ENCODE assay signal across 8 cellular contexts in the genomic region with DNA sequence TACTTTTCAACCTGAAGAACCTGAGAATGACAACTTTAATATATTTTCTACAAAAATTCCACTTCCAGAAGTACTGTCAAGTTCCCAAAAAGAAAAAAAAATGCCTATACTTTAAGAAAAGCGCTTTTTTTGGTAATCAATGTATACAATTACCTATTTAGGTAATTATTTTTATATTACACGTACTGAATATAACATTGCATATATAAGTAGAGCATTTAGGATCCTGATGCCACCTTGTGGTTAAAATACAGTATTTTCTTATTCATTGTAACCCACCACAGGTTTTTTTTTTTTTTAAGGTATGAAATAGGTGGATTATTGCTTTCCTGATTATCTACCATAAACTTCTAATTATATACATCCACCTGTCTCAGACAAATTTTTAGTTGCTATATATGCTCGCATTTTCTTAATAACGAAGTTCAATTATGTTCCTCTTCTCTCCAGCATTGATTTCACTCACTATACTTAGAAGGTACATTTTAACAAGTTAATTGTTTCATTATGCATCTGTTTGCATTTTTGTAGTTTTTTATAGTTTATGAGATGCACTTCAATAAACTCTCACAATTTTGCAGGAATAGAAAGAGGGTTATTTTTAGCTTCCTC. TPM values are rescaled to one million over a fixed set of nuclear protein-coding genes. Genes with fewer than 3 reads are reported as not detected.
A peak's percentile ranks its signal among the peaks of the same experiment; 100 is the strongest.
DNase-seq lines count a peak whose midpoint lies in the region; ATAC-seq, FAIRE-seq and TF ChIP-seq lines count a peak whose summit lies in the region.

No MANE protein-coding gene starts in this region.

- ATAC-seq in right cardiac atrium (no peak), GM12878 (peak; percentile 54)

- H3K9ac ChIP-seq in GM12878 (ENCODE audit: control insufficient read depth, insufficient read depth, low read length) = no peak overlapping the region

- no TSS peak for BruUV-seq in GM12878 (replicated peaks; lab: Mats Ljungman, UMichigan)

- FAIRE-seq in GM12878 (lab: Jason Lieb, UNC) = no peak

- in situ Hi-C loops in GM12878 (cut with MboI) = loop anchor here (5.0 kb wide), 3 partner anchors 389 to 819 kb away; partner anchors contain the start of gene PLRG1

- intact Hi-C loops in right cardiac atrium (cut with DNase I) (no loop called here), GM12878 (cut with micrococcal nuclease; ENCODE audit: unreplicated experiment) (loop anchor here (1.0 to 10.0 kb wide), 5 partner anchors 344 to 747 kb away; partner anchors contain the start of gene CTSO)

- no peak overlapping the region for H3K27ac Mint-ChIP-seq in nephron

- RAD21 ChIA-PET in GM12878 (lab: Charles Lee; ENCODE audit: unreplicated experiment) = no interaction called here

- H3K9me3 ChIP-seq in right atrium auricular region (no peaks in the 10 kb centered on the region), right cardiac atrium (ENCODE audit: control insufficient read depth, low read length) (no peaks in the 10 kb centered on the region), GM12878 (replicated peaks; ENCODE audit: control insufficient read depth, insufficient read depth, low read length) (no peaks in the 10 kb centered on the region)

- TF ChIP-seq CTCF in right atrium auricular region (IDR thresholded peaks at IDR 0.05) (peak; percentile 25 to 58), GM12878 (IDR thresholded peaks at IDR 0.05 in 2 of 3, conservative IDR thresholded peaks at IDR 0.05 in 1 of 3; ENCODE audit: control insufficient read depth in 2 of 3, extremely low read depth in 1 of 3, insufficient read depth in 1 of 3, low read depth in 3 of 3, low read length in 3 of 3) (peak in 2 of 3 experiments; percentile 19 to 39; a peak in 2 of 6 replicates), nephron (IDR thresholded peaks at IDR 0.05; ENCODE audit: unreplicated experiment in 3 of 3) (peak; percentile 57 to 73 (median 60))

- peaks cover 0 to 6% of the 10 kb centered on the region in 2 donors for H3K4me1 ChIP-seq in right atrium auricular region
- H3K4me1 ChIP-seq in right cardiac atrium (ENCODE audit: control insufficient read depth, insufficient read depth, low read length) = no peaks in the 10 kb centered on the region
- peaks cover 3% of the 10 kb centered on the region; the same call in 1 of the 2 replicates for H3K4me1 ChIP-seq in GM12878 (ENCODE audit: control insufficient read depth, insufficient read depth, low read length)

- peaks cover 7% of the 10 kb centered on the region for H3K36me3 ChIP-seq in right atrium auricular region
- no peaks in the 10 kb centered on the region for H3K36me3 ChIP-seq in GM12878 (ENCODE audit: control insufficient read depth in 2 of 2, insufficient read depth in 2 of 2, low read length in 1 of 2)

- no peak for TF ChIP-seq EP300 in GM12878 (IDR thresholded peaks at IDR 0.05; ENCODE audit: borderline replicate concordance in 1 of 2, control insufficient read depth in 1 of 2, low read depth in 2 of 2, low read length in 2 of 2)

- SMC1A ChIA-PET in GM12878 (lab: Charles Lee; ENCODE audit: uncharacterized antibody, unreplicated experiment) = interaction anchor here (2.6 kb wide), 1 partner anchor 390 kb away, joined by 10 read pairs; no protein-coding TSS in a partner anchor

- H3K4me3 ChIP-seq in right atrium auricular region (no peak overlapping the region), right cardiac atrium (ENCODE audit: low read length) (no peak overlapping the region), GM12878 (no peak overlapping the region)

- peak; percentile 36; the same call in 1 of the 2 replicates for TF ChIP-seq RAD21 in GM12878 (IDR thresholded peaks at IDR 0.05; ENCODE audit: insufficient read depth, low read depth, low read length)

- H3K36me3 Mint-ChIP-seq in nephron (ENCODE audit: low read depth) = peaks cover 31% of the 10 kb centered on the region

- no peak for DNase-seq in right atrium auricular region (ENCODE audit: low spot score)
- DNase-seq in right cardiac atrium = no peak
- peak; percentile 19 for DNase-seq in M059J (ENCODE audit: low read depth)
- DNase-seq in GM12878 (ENCODE audit: low read depth, low spot score) = no peak
- no peak for DNase-seq in activated T-cell treated with anti-CD3 and anti-CD28 coated beads, Interleukin-2, amount 50 U/mL, for 1 hour
- no peak for DNase-seq in stimulated activated CD4-positive, alpha-beta T cell treated with anti-CD3 and anti-CD28 coated beads, Interleukin-2, amount 100 ng/mL, for 48 hours
- no peak for DNase-seq in foreskin melanocyte

- CTCF ChIA-PET in GM12878 (lab: Yijun Ruan, JAX) = interaction anchor here (1.2 to 1.5 kb wide), 4 partner anchors 13 to 820 kb away, joined by 3 to 4 read pairs (median 3); no protein-coding TSS in a partner anchor

- no peaks in the 10 kb centered on the region for H4K20me1 ChIP-seq in GM12878 (ENCODE audit: control insufficient read depth, insufficient read depth)

- no peak overlapping the region for H2AFZ ChIP-seq in GM12878 (ENCODE audit: control insufficient read depth, low read depth, low read length)

- no peak overlapping the region for H3K4me2 ChIP-seq in GM12878 (ENCODE audit: control insufficient read depth, insufficient read depth)

- no peak for TF ChIP-seq POLR2A in GM12878 (IDR thresholded peaks at IDR 0.05; ENCODE audit: low read depth, low read length)

- WGBS in right cardiac atrium = 34% methylated on average over 4 of the region's 4 CpGs
- 48% methylated on average over 4 of the region's 4 CpGs for WGBS in GM12878 (ENCODE audit: insufficient coverage, insufficient replicate concordance, low lambda C conversion rate, missing lambda C conversion rate)

- POLR2A ChIA-PET in GM12878 (lab: Charles Lee) = interaction anchor here (1.0 kb wide), 1 partner anchor 34 kb away, joined by 3 read pairs; no protein-coding TSS in a partner anchor

- H3K4me1 Mint-ChIP-seq in nephron = peaks cover 12% of the 10 kb centered on the region

- H3K27me3 Mint-ChIP-seq in nephron (ENCODE audit: low read depth) = no peaks in the 10 kb centered on the region

- H3K27ac ChIP-seq in right atrium auricular region (no peak overlapping the region), right cardiac atrium (ENCODE audit: low read length) (no peak overlapping the region), GM12878 (ENCODE audit: control insufficient read depth, insufficient read depth) (no peak overlapping the region)

- H3K9me3 Mint-ChIP-seq in nephron = no peaks in the 10 kb centered on the region

- no peaks in the 10 kb centered on the region for H3K79me2 ChIP-seq in GM12878 (ENCODE audit: control insufficient read depth, insufficient read depth, low read length)

- no peak overlapping the region for H3K4me3 Mint-ChIP-seq in nephron

- H3K27me3 ChIP-seq in right atrium auricular region (no peaks in the 10 kb centered on the region), right cardiac atrium (ENCODE audit: control insufficient read depth, insufficient read depth) (no peaks in the 10 kb centered on the region), GM12878 (replicated peaks in 1 of 2; ENCODE audit: control insufficient read depth in 2 of 2, insufficient read depth in 2 of 2, low read length in 1 of 2) (no peaks in the 10 kb centered on the region)

TF ChIP-seq in GM12878, 131 proteins besides CTCF, POLR2A, EP300 and RAD21:
- TF ChIP-seq ZNF384 (IDR thresholded peaks at IDR 0.05; ENCODE audit: borderline replicate concordance, low read depth, low read length) = peak; percentile 88
- no peak for TF ChIP-seq MYB (IDR thresholded peaks at IDR 0.05; ENCODE audit: borderline replicate concordance, low read depth, low read length)
- no peak for TF ChIP-seq POLR2AphosphoS5 (IDR thresholded peaks at IDR 0.05; ENCODE audit: low read length)
- TF ChIP-seq RUNX3 (IDR thresholded peaks at IDR 0.05; ENCODE audit: low read length) = peak; percentile 17; the same call in 1 of the 2 replicates
- no peak for TF ChIP-seq IRF5 (IDR thresholded peaks at IDR 0.05; ENCODE audit: borderline replicate concordance)
- TF ChIP-seq SMC3 (IDR thresholded peaks at IDR 0.05; ENCODE audit: borderline replicate concordance, low read length) = peak; percentile 58; the same call in 1 of the 2 replicates
- no peak for TF ChIP-seq CBX3 (IDR thresholded peaks at IDR 0.05; ENCODE audit: borderline replicate concordance, low read depth)

RNA-seq across cellular contexts. Expression of gene MAP9, which starts 5.2 kb away (rescaled TPM):
- 1 to 10 TPM; 4.5 to 9.5 TPM for total RNA-seq in right atrium auricular region
- 10 to 100 TPM in 1 of 4 donors, 1 to 10 TPM in 3; 7.0 to 12.2 (median 9.2) TPM for total RNA-seq in right cardiac atrium
- polyA plus RNA-seq in right cardiac atrium = 3.1 TPM
- total RNA-seq in M059J (2014; rRNA removed; shearing (Covaris generic)) = 6.7 and 10.7 TPM in 2 replicates
- 13.5 and 14.3 TPM in 2 replicates for total RNA-seq in GM12878 (2013; cell fraction: nucleolus; rRNA removed)
- 1.2 and 2.1 TPM in 2 replicates for total RNA-seq in GM12878 (2014; rRNA removed)
- 2.9 and 3.6 TPM in 2 replicates for total RNA-seq in GM12878 (2014; rRNA removed; fragmentation: Illumina TruSeq; extraction: Trizol)
- 4.7 and 4.9 TPM in 2 replicates for total RNA-seq in GM12878 (2021)
- polyA plus RNA-seq in GM12878 (2011; ENCODE audit: low read depth) = 0.26 TPM
- 4.1 and 7.8 TPM in 2 replicates for polyA plus RNA-seq in GM12878 (2011; rRNA removed)
- polyA plus RNA-seq in GM12878 (2011; cell fraction: cytosol; rRNA removed) = 0.97 and 1.2 TPM in 2 replicates
- 4.8 and 4.9 TPM in 2 replicates for polyA plus RNA-seq in GM12878 (2011; cell fraction: nucleus; rRNA removed)
- polyA plus RNA-seq in GM12878 (2012) = 1.2 and 2.3 TPM in 2 replicates
- 4.7 and 4.8 TPM in 2 replicates for polyA plus RNA-seq in GM12878 (2014; fragmentation: Illumina TruSeq; extraction: Trizol)
- 1 to 10 TPM; 3.2 to 6.1 TPM for polyA plus RNA-seq in GM12878 (2014; fragmentation: Nextera tagmentation; extraction: Ambion mirVana)
- 1.3 and 1.9 TPM in 2 replicates for polyA plus RNA-seq in GM12878 (2014; rRNA removed)
- polyA plus RNA-seq in GM12878 (2016; fragmentation: Nextera tagmentation; extraction: Ambion mirVana) = 1 to 10 TPM; 4.4 to 7.0 TPM
- 2.7 and 4.4 TPM in 2 replicates for polyA minus RNA-seq in GM12878 (2011; rRNA and poly(A)+ RNA removed)
- polyA minus RNA-seq in GM12878 (2011; cell fraction: cytosol; rRNA and poly(A)+ RNA removed) = 1.5 and 1.9 TPM in 2 replicates
- polyA minus RNA-seq in GM12878 (2011; cell fraction: nucleus; rRNA and poly(A)+ RNA removed) = 7.1 and 13.9 TPM in 2 replicates
